ENCODE assay signal across 12 cellular contexts in genomic region chr22:41096391-41096790, GRCh38. TPM values are rescaled to one million over a fixed set of nuclear protein-coding genes. Genes with fewer than 3 reads are reported as not detected.
A peak's percentile ranks its signal among the peaks of the same experiment; 100 is the strongest.
DNase-seq lines count a peak whose midpoint lies in the region; ATAC-seq, FAIRE-seq and TF ChIP-seq lines count a peak whose summit lies in the region.
"Had no signal": no experiment of that assay in that cellular context is flagged by ENCODE, and none has a peak within 500 bp of the region (broad histone marks: within the 10 kb centered on the region; RNA-seq: fewer than 3 reads in every experiment).

No MANE protein-coding gene starts in this region.

- H3K4me1 Mint-ChIP-seq in activated B cell treated with CpG ODN at 0.5 μM for 24 hours (peaks cover 67% of the 10 kb centered on the region), immature natural killer cell (peaks cover 72 to 82% of the 10 kb centered on the region in 2 donors)

- TF ChIP-seq POLR2A in H54 (IDR thresholded peaks at IDR 0.05; ENCODE audit: low read depth, low read length) = no peak

- H3K4me3 ChIP-seq in left ventricle myocardium inferior (peak overlapping the region; percentile 5), thoracic aorta (peak overlapping the region; percentile 86)

- peak overlapping the region; percentile 59 for H3K4me3 Mint-ChIP-seq in activated B cell treated with CpG ODN at 0.5 μM for 24 hours
- H3K4me3 Mint-ChIP-seq in immature natural killer cell = peak overlapping the region; percentile 51 to 99 (median 97)

- peaks cover 90% of the 10 kb centered on the region for H3K4me1 ChIP-seq in left ventricle myocardium inferior
- H3K4me1 ChIP-seq in thoracic aorta (ENCODE audit: control insufficient read depth in 1 of 2, low read depth in 2 of 2) = peaks cover 41 to 68% of the 10 kb centered on the region in 2 donors

- CTCF ChIA-PET in activated B cell treated with CpG ODN at 0.5 μM for 24 hours (lab: Charles Lee) = interaction anchor here (3.3 kb wide), 1 partner anchor 174 kb away, joined by 11 read pairs; no protein-coding TSS in a partner anchor

- no peak overlapping the region for H3K27ac ChIP-seq in left ventricle myocardium inferior (replicated peaks)
- no peak overlapping the region for H3K27ac ChIP-seq in thoracic aorta

- H3K27me3 Mint-ChIP-seq in activated B cell treated with CpG ODN at 0.5 μM for 24 hours (no peaks in the 10 kb centered on the region), immature natural killer cell (ENCODE audit: low read depth in 3 of 3) (peaks cover 3 to 7% (median 6%) of the 10 kb centered on the region in 3 donors)

- H3K9me3 ChIP-seq in left ventricle myocardium inferior (replicated peaks) (no peaks in the 10 kb centered on the region), thoracic aorta (no peaks in the 10 kb centered on the region)

- ATAC-seq in activated B cell treated with CpG ODN at 0.5 μM for 24 hours (ENCODE audit: low read depth) = no peak
- ATAC-seq in thoracic aorta (ENCODE audit: insufficient number of reproducible peaks, low FRiP score, low read depth) = no peak

- H3K9me3 Mint-ChIP-seq in activated B cell treated with CpG ODN at 0.5 μM for 24 hours (no peaks in the 10 kb centered on the region), immature natural killer cell (peaks cover 0 to 2% (median 0%) of the 10 kb centered on the region in 6 donors)

- FAIRE-seq in H54 (lab: Jason Lieb, UNC) = no peak

- H3K36me3 Mint-ChIP-seq in activated B cell treated with CpG ODN at 0.5 μM for 24 hours (ENCODE audit: low read depth) (peaks cover 45% of the 10 kb centered on the region), immature natural killer cell (peaks cover 0 to 7% (median 4%) of the 10 kb centered on the region in 3 donors)

- H3K27me3 ChIP-seq in left ventricle myocardium inferior (ENCODE audit: low read depth) (no peaks in the 10 kb centered on the region), thoracic aorta (replicated peaks; ENCODE audit: insufficient read depth) (no peaks in the 10 kb centered on the region)

- H3K27ac Mint-ChIP-seq in activated B cell treated with CpG ODN at 0.5 μM for 24 hours (no peak overlapping the region), immature natural killer cell (peak overlapping the region in 3 of 6 donors; percentile 22 to 40 (median 37))

- H3K36me3 ChIP-seq in left ventricle myocardium inferior (no peaks in the 10 kb centered on the region), thoracic aorta (no peaks in the 10 kb centered on the region)

- POLR2A ChIA-PET in activated B cell treated with CpG ODN at 0.5 μM for 24 hours (lab: Charles Lee) = interaction anchor here (0.5 to 10.4 kb wide), 5 partner anchors 28 to 173 kb away, joined by 3 to 245 read pairs (median 5); partner anchors contain the start of gene RBX1

- no peak for TF ChIP-seq CTCF in left ventricle myocardium inferior (IDR thresholded peaks at IDR 0.05; ENCODE audit: borderline replicate concordance)
- no peak for TF ChIP-seq CTCF in activated B cell treated with CpG ODN at 0.5 μM for 24 hours (IDR thresholded peaks at IDR 0.05)
- TF ChIP-seq CTCF in thoracic aorta (IDR thresholded peaks at IDR 0.05) = no peak

- intact Hi-C loops in left ventricle myocardium inferior (cut with micrococcal nuclease) (loop anchor here (2.0 to 10.0 kb wide), 2 partner anchors 72 to 142 kb away; no protein-coding TSS in a partner anchor), cardiac septum (cut with DNase I) (no loop called here), activated B cell treated with CpG ODN at 0.5 μM for 24 hours (cut with micrococcal nuclease) (loop anchor here (5.0 to 10.0 kb wide), 2 partner anchors 41 to 348 kb away; partner anchors contain the start of gene TOB2)

- DNase-seq in left ventricle myocardium inferior = no peak
- no peak for DNase-seq in cardiac septum (ENCODE audit: low spot score)
- DNase-seq in activated B cell treated with CpG ODN at 0.5 μM for 24 hours = no peak
- no peak for DNase-seq in immature natural killer cell
- no peak for DNase-seq in thoracic aorta (ENCODE audit: low spot score)
- DNase-seq in middle frontal gyrus (ENCODE audit: extremely low spot score, low spot score) = no peak
- DNase-seq in DMS153 treated with DMSO at 0.1 percent for 48 hours (lab: John Stamatoyannopoulos, UW; ENCODE audit: unreplicated experiment) = no peak
- DNase-seq in H54 (ENCODE audit: insufficient read length, low spot score) = no peak
- DNase-seq: activated effector memory CD4-positive, alpha-beta T cell treated with Interleukin-2 at 50 U/mL for 16 hours; AML-193; NCI-H2029 treated with DMSO at 0.1 percent for 48 hours; T-helper 9 cell had no signal

RNA-seq across cellular contexts. Expression of gene EP300, which starts 4.0 kb away (rescaled TPM):
- total RNA-seq in left ventricle myocardium inferior (26.2 TPM), cardiac septum (35.4 TPM), activated B cell treated with CpG ODN at 0.5 μM for 24 hours (131 and 159 TPM in 2 replicates), thoracic aorta (100 to 1,000 TPM in 1 of 2 donors, 10 to 100 TPM in 1; 59.0 to 114 TPM)
- polyA plus RNA-seq in immature natural killer cell = 10 to 100 TPM in 1 of 3 donors, 1 to 10 TPM in 2; 4.6 to 23.1 (median 8.6) TPM
